In genomic region chr10:46555713-46556514, GRCh38 we compare ENCODE assay signal across 9 cellular contexts. TPM values are rescaled to one million over a fixed set of nuclear protein-coding genes. Genes with fewer than 3 reads are reported as not detected.
DNase-seq lines count a peak whose midpoint lies in the region; ATAC-seq and TF ChIP-seq lines count a peak whose summit lies in the region.
"Had no signal": no experiment of that assay in that cellular context is flagged by ENCODE, and none has a peak within 500 bp of the region (broad histone marks: within the 10 kb centered on the region; RNA-seq: fewer than 3 reads in every experiment).

No MANE protein-coding gene starts in this region.

- H3K9me3 ChIP-seq in HAP-1: no peaks in the 10 kb centered on the region
- no peaks in the 10 kb centered on the region for H3K9me3 ChIP-seq in adrenal gland (replicated peaks in 1 of 3)
- H3K9me3 ChIP-seq in iPS-18c (ENCODE audit: control insufficient read depth, insufficient read depth, low read length): no peaks in the 10 kb centered on the region

- H3K4me1 ChIP-seq in HAP-1 (no peaks in the 10 kb centered on the region), adrenal gland (replicated peaks in 1 of 2) (peaks cover 6 to 11% of the 10 kb centered on the region in 2 donors)

- H3K27ac ChIP-seq in adrenal gland: no peak overlapping the region

- intact Hi-C loops in adrenal gland (cut with DNase I): no loop called here

- ATAC-seq in GM18505 (IDR thresholded peaks at IDR 0.05; ENCODE audit: unreplicated experiment) (no peak), HG03571 (IDR thresholded peaks at IDR 0.05; ENCODE audit: unreplicated experiment) (no peak)

- peak overlapping the region; percentile 16 for H3K4me3 ChIP-seq in HAP-1
- peak overlapping the region in 1 of 4 donors; percentile 56 for H3K4me3 ChIP-seq in adrenal gland
- peak overlapping the region; percentile 97 for H3K4me3 ChIP-seq in iPS-18c (ENCODE audit: insufficient read depth, low read depth, low read length)
- H3K4me3 ChIP-seq in skeletal muscle cell (ENCODE audit: low read depth, low read length): peak overlapping the region; percentile 26

- H3K36me3 ChIP-seq in HAP-1 (replicated peaks) (no peaks in the 10 kb centered on the region), adrenal gland (replicated peaks in 1 of 2) (no peaks in the 10 kb centered on the region)

- H3K27me3 ChIP-seq in HAP-1 (ENCODE audit: low read depth) (no peaks in the 10 kb centered on the region), adrenal gland (peaks cover 66% of the 10 kb centered on the region)

- DNase-seq in HAP-1 (ENCODE audit: low spot score in 2 of 2) (peak in 1 of 2 experiments; percentile 42), adrenal gland (peak in 6 of 7 donors; percentile 12 to 48 (median 17)), skeletal muscle cell (ENCODE audit: low read depth) (no peak), HPDE6-E6E7 (ENCODE audit: extremely low spot score) (no peak), putamen (ENCODE audit: low spot score) (no peak)

- no peak for TF ChIP-seq CTCF in adrenal gland (IDR thresholded peaks at IDR 0.05)

- WGBS in adrenal gland, 4 donors: 34 to 39% (median 35%) methylated on average over 44 to 47 of the region's 47 CpGs

- no peak for TF ChIP-seq POLR2A in adrenal gland (IDR thresholded peaks at IDR 0.05)
- TF ChIP-seq POLR2A in GM18505 (IDR thresholded peaks at IDR 0.05; ENCODE audit: borderline replicate concordance, extremely low read depth, insufficient read depth, insufficient read length): no peak

- in situ Hi-C loops in HAP-1 (cut with MboI; ENCODE audit: low sequenced_read_pairs): no loop called here

RNA-seq across cellular contexts. Expression of gene GPRIN2, which starts 0.5 kb away (rescaled TPM):
- under 1 TPM in 2 of 8 donors, not detected in 6; 0.28 to 0.44 TPM for total RNA-seq in adrenal gland
- under 1 TPM in 2 of 3 donors, not detected in 1; 0.17 to 0.56 TPM for polyA plus RNA-seq in adrenal gland
- total RNA-seq: SK-MEL-5 had no signal

RNA-seq across cellular contexts. Expression of gene SYT15, which starts 23.0 kb away (rescaled TPM):
- 10 to 100 TPM in 1 of 8 donors, 1 to 10 TPM in 6, under 1 TPM in 1; 0.95 to 32.5 (median 2.8) TPM for total RNA-seq in adrenal gland
- 1 to 10 TPM in 2 of 3 donors, under 1 TPM in 1; 0.72 to 1.6 (median 1.3) TPM for polyA plus RNA-seq in adrenal gland
- total RNA-seq: SK-MEL-5 had no signal

Comparison
In these comparisons a context has a peak if more than half of its experiments do, and no peak if none do; other contexts are left out.
1. DNase-seq: peak in adrenal gland (6 of 7); none in skeletal muscle cell (single experiment), HPDE6-E6E7 (single experiment) and putamen (single experiment).